ENCODE assay signal across 8 cellular contexts in the genomic region with DNA sequence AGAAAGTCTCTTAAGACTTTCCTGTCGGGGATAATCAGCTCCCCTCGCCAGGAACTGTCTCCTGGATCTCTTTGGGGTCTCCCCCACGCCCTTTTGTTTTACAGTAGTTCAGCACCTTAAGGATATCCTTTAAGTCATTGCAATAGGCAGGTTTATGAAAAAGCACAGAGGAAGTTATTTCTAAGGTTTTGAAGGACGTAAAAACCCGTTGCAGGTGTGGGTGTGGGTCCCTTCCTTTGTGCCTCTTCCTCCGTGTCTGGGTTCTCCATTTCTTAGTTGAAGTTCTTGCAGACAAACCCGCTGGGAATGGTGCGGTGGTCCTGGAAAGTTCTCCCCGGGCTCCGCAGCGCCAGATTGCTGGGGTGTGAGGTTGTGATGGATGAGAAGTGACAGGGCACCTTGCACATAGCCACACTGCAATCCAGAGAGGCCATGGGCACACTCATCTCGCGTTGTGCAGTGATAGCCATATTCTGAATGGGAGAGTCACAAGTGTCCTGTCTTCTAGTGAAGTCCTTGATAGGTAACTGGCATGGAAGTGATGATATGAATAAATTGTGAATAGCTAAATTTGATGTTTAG.
DNase-seq lines count a peak whose midpoint lies in the region; ATAC-seq, FAIRE-seq and TF ChIP-seq lines count a peak whose summit lies in the region.

No MANE protein-coding gene starts in this region.

- SMC1A ChIA-PET in GM12878 (lab: Charles Lee; ENCODE audit: uncharacterized antibody, unreplicated experiment), result interaction anchor here (0.6 to 2.6 kb wide), 19 partner anchors 9 to 286 kb away, joined by 3 to 14 read pairs (median 4); no protein-coding TSS in a partner anchor

- no peak for TF ChIP-seq EP300 in GM12878 (IDR thresholded peaks at IDR 0.05; ENCODE audit: borderline replicate concordance in 1 of 2, control insufficient read depth in 1 of 2, low read depth in 2 of 2, low read length in 2 of 2)

- DNase-seq in CD4-positive, CD25-positive, alpha-beta regulatory T cell, result peak in 2 of 3 donors; percentile 39 to 59
- DNase-seq in GM12878 (ENCODE audit: low read depth, low spot score) (no peak), right lobe of liver (no peak), type B pancreatic cell (ENCODE audit: extremely low spot score, unreplicated experiment) (no peak), SIG-M5 treated with dmso at 0.1 percent for 504 hours (lab: John Stamatoyannopoulos, UW; ENCODE audit: unreplicated experiment) (no peak), SIG-M5 (lab: John Stamatoyannopoulos, UW) (no peak)
- DNase-seq in stimulated activated CD4-positive, alpha-beta T cell treated with anti-CD3 and anti-CD28 coated beads, Interleukin-4, amount 100 ng/mL, for 4 hours, result no peak

- H3K9me3 ChIP-seq in CD4-positive, CD25-positive, alpha-beta regulatory T cell (ENCODE audit: control insufficient read depth in 2 of 2, low read length in 2 of 2), result no peaks in the 10 kb centered on the region
- H3K9me3 ChIP-seq in HUES6 (ENCODE audit: control insufficient read depth, insufficient read depth, low read depth, low read length), result peaks cover 6% of the 10 kb centered on the region; the same call in 1 of the 2 replicates
- no peaks in the 10 kb centered on the region for H3K9me3 ChIP-seq in GM12878 (replicated peaks; ENCODE audit: control insufficient read depth, insufficient read depth, low read length)
- H3K9me3 ChIP-seq in right lobe of liver, result no peaks in the 10 kb centered on the region

- POLR2A ChIA-PET in GM12878 (lab: Charles Lee), result interaction anchor here (1.0 to 1.8 kb wide), 3 partner anchors 10 to 38 kb away, joined by 3 to 11 read pairs (median 3); no protein-coding TSS in a partner anchor

- H3K4me3 ChIP-seq in CD4-positive, CD25-positive, alpha-beta regulatory T cell (ENCODE audit: low read depth, low read length), result peak overlapping the region; percentile 95
- H3K4me3 ChIP-seq in HUES6 (ENCODE audit: low read depth, low read length) (peak overlapping the region; percentile 72), GM12878 (peak overlapping the region; percentile 83), right lobe of liver (peak overlapping the region; percentile 62 to 74 (median 73))

- peak in 1 of 2 donors; percentile 25 for ATAC-seq in CD4-positive, CD25-positive, alpha-beta regulatory T cell (ENCODE audit: low read depth in 2 of 2)
- ATAC-seq in GM12878 (peak; percentile 59), right lobe of liver (no peak)

- H3K27ac Mint-ChIP-seq in CD4-positive, CD25-positive, alpha-beta regulatory T cell, result peak overlapping the region; percentile 95 to 97 (median 95)
- peak overlapping the region; percentile 85 for H3K27ac Mint-ChIP-seq in type B pancreatic cell

- H3K9ac ChIP-seq in HUES6 (ENCODE audit: low read length) (peak overlapping the region; percentile 47), GM12878 (ENCODE audit: control insufficient read depth, insufficient read depth, low read length) (peak overlapping the region; percentile 33)

- no TSS peak for BruUV-seq in GM12878 (replicated peaks; lab: Mats Ljungman, UMichigan)

- peak overlapping the region; percentile 38 for H2AFZ ChIP-seq in GM12878 (ENCODE audit: control insufficient read depth, low read depth, low read length)

- no peak for TF ChIP-seq CTCF in GM12878 (IDR thresholded peaks at IDR 0.05 in 2 of 3, conservative IDR thresholded peaks at IDR 0.05 in 1 of 3; ENCODE audit: control insufficient read depth in 2 of 3, extremely low read depth in 1 of 3, insufficient read depth in 1 of 3, low read depth in 3 of 3, low read length in 3 of 3)
- no peak for TF ChIP-seq CTCF in right lobe of liver (IDR thresholded peaks at IDR 0.05)
- no peak for TF ChIP-seq CTCF in type B pancreatic cell (conservative IDR thresholded peaks at IDR 0.05)

- FAIRE-seq in GM12878 (lab: Jason Lieb, UNC), result no peak

- 13% methylated on average over 13 of the region's 13 CpGs for WGBS in GM12878 (ENCODE audit: insufficient coverage, insufficient replicate concordance, low lambda C conversion rate, missing lambda C conversion rate)
- WGBS in right lobe of liver (ENCODE audit: insufficient coverage, low coverage, low lambda C conversion rate, missing lambda C conversion rate), result 44% methylated on average over 10 of the region's 13 CpGs

- peaks cover 35% of the 10 kb centered on the region for H3K79me2 ChIP-seq in GM12878 (ENCODE audit: control insufficient read depth, insufficient read depth, low read length)

- peak overlapping the region; percentile 67 for H3K27ac ChIP-seq in CD4-positive, CD25-positive, alpha-beta regulatory T cell (ENCODE audit: insufficient read depth, low read length, poor library complexity, severe bottlenecking)
- no peak overlapping the region for H3K27ac ChIP-seq in HUES6 (ENCODE audit: low read depth, low read length)
- H3K27ac ChIP-seq in GM12878 (ENCODE audit: control insufficient read depth, insufficient read depth), result no peak overlapping the region
- H3K27ac ChIP-seq in right lobe of liver, result peak overlapping the region in 1 of 3 donors; percentile 86

- RAD21 ChIA-PET in GM12878 (lab: Charles Lee; ENCODE audit: unreplicated experiment), result interaction anchor here (0.6 to 1.5 kb wide), 9 partner anchors 9 to 458 kb away, joined by 3 to 4 read pairs (median 3); no protein-coding TSS in a partner anchor

- H3K36me3 Mint-ChIP-seq in CD4-positive, CD25-positive, alpha-beta regulatory T cell, result no peaks in the 10 kb centered on the region
- H3K36me3 Mint-ChIP-seq in type B pancreatic cell, result peaks cover 9% of the 10 kb centered on the region

- no peaks in the 10 kb centered on the region for H3K27me3 ChIP-seq in CD4-positive, CD25-positive, alpha-beta regulatory T cell (ENCODE audit: control insufficient read depth, insufficient read depth, low read length)
- peaks cover 9% of the 10 kb centered on the region for H3K27me3 ChIP-seq in HUES6 (ENCODE audit: control insufficient read depth, insufficient read depth, low read length)
- no peaks in the 10 kb centered on the region for H3K27me3 ChIP-seq in GM12878 (replicated peaks in 1 of 2; ENCODE audit: control insufficient read depth in 2 of 2, insufficient read depth in 2 of 2, low read length in 1 of 2)
- H3K27me3 ChIP-seq in right lobe of liver, result no peaks in the 10 kb centered on the region

- no peaks in the 10 kb centered on the region for H4K20me1 ChIP-seq in GM12878 (ENCODE audit: control insufficient read depth, insufficient read depth)

- CTCF ChIA-PET in GM12878 (lab: Yijun Ruan, JAX), result interaction anchor here (0.8 to 4.7 kb wide), 7 partner anchors 10 to 458 kb away, joined by 3 to 15 read pairs (median 3); no protein-coding TSS in a partner anchor

- TF ChIP-seq POLR2A in GM12878 (IDR thresholded peaks at IDR 0.05; ENCODE audit: low read depth, low read length), result no peak
- no peak for TF ChIP-seq POLR2A in right lobe of liver (IDR thresholded peaks at IDR 0.05)

- no peak for TF ChIP-seq RAD21 in GM12878 (IDR thresholded peaks at IDR 0.05; ENCODE audit: insufficient read depth, low read depth, low read length)

- H3K4me1 ChIP-seq in CD4-positive, CD25-positive, alpha-beta regulatory T cell (ENCODE audit: control insufficient read depth, insufficient read depth, low read length, poor library complexity, severe bottlenecking), result peaks cover 25% of the 10 kb centered on the region
- H3K4me1 ChIP-seq in HUES6 (ENCODE audit: control insufficient read depth, insufficient read depth, low read length), result peaks cover 9% of the 10 kb centered on the region
- peaks cover 11% of the 10 kb centered on the region for H3K4me1 ChIP-seq in GM12878 (ENCODE audit: control insufficient read depth, insufficient read depth, low read length)
- peaks cover 0 to 16% (median 1%) of the 10 kb centered on the region in 4 donors for H3K4me1 ChIP-seq in right lobe of liver

- H3K27me3 Mint-ChIP-seq in CD4-positive, CD25-positive, alpha-beta regulatory T cell, result peaks cover 5% of the 10 kb centered on the region
- H3K27me3 Mint-ChIP-seq in type B pancreatic cell, result no peaks in the 10 kb centered on the region

- H3K4me2 ChIP-seq in GM12878 (ENCODE audit: control insufficient read depth, insufficient read depth), result peak overlapping the region; percentile 53

- H3K36me3 ChIP-seq in CD4-positive, CD25-positive, alpha-beta regulatory T cell (ENCODE audit: control insufficient read depth, insufficient read depth, low read length), result no peaks in the 10 kb centered on the region
- peaks cover 5% of the 10 kb centered on the region for H3K36me3 ChIP-seq in HUES6 (ENCODE audit: control insufficient read depth, insufficient read depth, low read length)
- H3K36me3 ChIP-seq in GM12878 (ENCODE audit: control insufficient read depth in 2 of 2, insufficient read depth in 2 of 2, low read length in 1 of 2), result no peaks in the 10 kb centered on the region
- no peaks in the 10 kb centered on the region for H3K36me3 ChIP-seq in right lobe of liver

- H3K4me1 Mint-ChIP-seq in CD4-positive, CD25-positive, alpha-beta regulatory T cell, result peaks cover 39 to 56% (median 44%) of the 10 kb centered on the region in 4 donors
- H3K4me1 Mint-ChIP-seq in type B pancreatic cell (ENCODE audit: unreplicated experiment), result peaks cover 34% of the 10 kb centered on the region

- intact Hi-C loops in GM12878 (cut with micrococcal nuclease; ENCODE audit: unreplicated experiment), result no loop called here
- intact Hi-C loops in right lobe of liver (cut with DNase I), result no loop called here

- in situ Hi-C loops in GM12878 (cut with MboI), result no loop called here

- H3K9me3 Mint-ChIP-seq in CD4-positive, CD25-positive, alpha-beta regulatory T cell, result no peaks in the 10 kb centered on the region
- no peaks in the 10 kb centered on the region for H3K9me3 Mint-ChIP-seq in type B pancreatic cell

- peak overlapping the region; percentile 95 to 98 (median 96) for H3K4me3 Mint-ChIP-seq in CD4-positive, CD25-positive, alpha-beta regulatory T cell
- peak overlapping the region; percentile 91 for H3K4me3 Mint-ChIP-seq in type B pancreatic cell

TF ChIP-seq in GM12878, 131 proteins besides CTCF, POLR2A, EP300 and RAD21:
- TF ChIP-seq, protein P1, sequence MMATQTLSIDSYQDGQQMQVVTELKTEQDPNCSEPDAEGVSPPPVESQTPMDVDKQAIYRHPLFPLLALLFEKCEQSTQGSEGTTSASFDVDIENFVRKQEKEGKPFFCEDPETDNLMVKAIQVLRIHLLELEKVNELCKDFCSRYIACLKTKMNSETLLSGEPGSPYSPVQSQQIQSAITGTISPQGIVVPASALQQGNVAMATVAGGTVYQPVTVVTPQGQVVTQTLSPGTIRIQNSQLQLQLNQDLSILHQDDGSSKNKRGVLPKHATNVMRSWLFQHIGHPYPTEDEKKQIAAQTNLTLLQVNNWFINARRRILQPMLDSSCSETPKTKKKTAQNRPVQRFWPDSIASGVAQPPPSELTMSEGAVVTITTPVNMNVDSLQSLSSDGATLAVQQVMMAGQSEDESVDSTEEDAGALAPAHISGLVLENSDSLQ (IDR thresholded peaks at IDR 0.05), result 0 out of 2 replicates have a peak, but pooled peaks have one; percentile 9
- no peak for TF ChIP-seq BMI1 (IDR thresholded peaks at IDR 0.05; ENCODE audit: borderline replicate concordance)

Comparison
In these comparisons a context has a peak if more than half of its experiments do, and no peak if none do; other contexts are left out.
1. DNase-seq: peak in CD4-positive, CD25-positive, alpha-beta regulatory T cell (2 of 3); none in GM12878 (single experiment), right lobe of liver (0 of 3), type B pancreatic cell (single experiment), SIG-M5 treated with dmso at 0.1 percent for 504 hours (single experiment), SIG-M5 (single experiment) and stimulated activated CD4-positive, alpha-beta T cell treated with anti-CD3 and anti-CD28 coated beads, Interleukin-4, amount 100 ng/mL, for 4 hours (0 of 2).
2. Peak in every context shown above with its lines, with median percentiles within 50 percentile points of each other: H3K4me3 ChIP-seq.